21 cellular contexts compared by ENCODE assay signal in genomic region chr10:102731222-102731800, GRCh38.
"Had no signal": no experiment of that assay in that cellular context is flagged by ENCODE, and none has a peak within 500 bp of the region (broad histone marks: within the 10 kb centered on the region; RNA-seq: fewer than 3 reads in every experiment).

No MANE protein-coding gene starts in this region.

- H3K36me3 ChIP-seq: neutrophil had no signal

- H3K4me1 ChIP-seq: testis had no signal

- H2AFZ ChIP-seq: hepatocyte had no signal

- H3K79me2 ChIP-seq: hepatocyte had no signal

- H3K27ac ChIP-seq: dorsolateral prefrontal cortex, hepatocyte, neutrophil, testis had no signal

- H3K4me2 ChIP-seq: hepatocyte had no signal

- H3K9me3 ChIP-seq: neutrophil, spleen, testis had no signal

- ATAC-seq: left colon; naive thymus-derived CD4-positive, alpha-beta T cell; sciatic nerve; stimulated activated naive B cell treated with anti-CD40 and anti-IgM and Interleukin-4, amounts not matched to agents 10 μg/mL and 1 μg/mL and 100 μg/mL, for 72 hours; stimulated activated naive CD8-positive, alpha-beta T cell treated with anti-CD3 and anti-CD28 coated beads, Interleukin-15, amount 100 ng/mL, for 72 hours had no signal

- H3K4me3 Mint-ChIP-seq: naive thymus-derived CD4-positive, alpha-beta T cell; nephron progenitor cell; stimulated activated naive B cell treated with anti-CD40 and anti-IgM and Interleukin-4, amounts not matched to agents 10 μg/mL and 1 μg/mL and 100 μg/mL, for 72 hours; stimulated activated naive CD8-positive, alpha-beta T cell treated with anti-CD3 and anti-CD28 coated beads, Interleukin-15, amount 100 ng/mL, for 72 hours; type B pancreatic cell had no signal

- H3K27ac Mint-ChIP-seq: nephron progenitor cell; stimulated activated naive B cell treated with anti-CD40 and anti-IgM and Interleukin-4, amounts not matched to agents 10 μg/mL and 1 μg/mL and 100 μg/mL, for 72 hours; type B pancreatic cell had no signal

- DNase-seq: cortex of kidney; dorsolateral prefrontal cortex; effector CD8-positive, alpha-beta T cell; foreskin melanocyte; kidney; left colon; mammary epithelial cell; naive thymus-derived CD4-positive, alpha-beta T cell; nephron progenitor cell; posterior cingulate gyrus; spleen; stimulated activated CD4-positive, alpha-beta T cell treated with anti-CD3 and anti-CD28 coated beads, Interleukin-15, amount 100 ng/mL, for 24 hours; stimulated activated CD4-positive, alpha-beta T cell treated with anti-CD3 and anti-CD28 coated beads, Interleukin-1b, Interleukin-23, amount 100 ng/mL, for 48 hours; stimulated activated CD4-positive, alpha-beta T cell treated with anti-CD3 and anti-CD28 coated beads, Interleukin-4, amount 100 ng/mL, for 24 hours; stimulated activated naive B cell treated with anti-CD40 and anti-IgM and Interleukin-4, amounts not matched to agents 10 μg/mL and 1 μg/mL and 100 μg/mL, for 72 hours; stimulated activated naive CD8-positive, alpha-beta T cell treated with anti-CD3 and anti-CD28 coated beads, Interleukin-15, amount 100 ng/mL, for 72 hours; testis had no signal

- H3K27me3 ChIP-seq: dorsolateral prefrontal cortex, hepatocyte, neutrophil, spleen, testis had no signal

- H3K27me3 Mint-ChIP-seq: naive thymus-derived CD4-positive, alpha-beta T cell; stimulated activated naive B cell treated with anti-CD40 and anti-IgM and Interleukin-4, amounts not matched to agents 10 μg/mL and 1 μg/mL and 100 μg/mL, for 72 hours; stimulated activated naive CD8-positive, alpha-beta T cell treated with anti-CD3 and anti-CD28 coated beads, Interleukin-15, amount 100 ng/mL, for 72 hours; type B pancreatic cell had no signal

- H3K4me3 ChIP-seq: dorsolateral prefrontal cortex, hepatocyte, spleen, testis had no signal
